In the genomic region with DNA sequence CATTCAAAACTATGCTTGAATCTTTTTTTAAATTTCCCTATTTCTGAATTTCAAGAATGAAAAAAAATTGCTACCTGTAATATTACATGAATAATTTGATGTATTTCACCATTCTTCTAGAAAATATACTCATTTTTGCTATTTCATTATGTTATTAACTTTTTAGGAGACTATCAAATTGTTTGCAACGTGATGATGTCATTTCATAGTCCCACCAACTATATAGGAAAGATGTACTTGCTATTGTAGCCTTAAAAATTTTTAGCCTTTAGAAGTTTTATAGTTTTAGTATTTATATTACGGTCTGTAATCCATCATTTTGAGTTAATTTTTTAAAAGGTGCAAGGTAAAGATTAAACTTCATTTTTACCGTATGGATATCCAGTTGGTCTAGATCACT, we compare ENCODE assay signal across 31 cellular contexts.
"Had no signal": no experiment of that assay in that cellular context is flagged by ENCODE, and none has a peak within 500 bp of the region (broad histone marks: within the 10 kb centered on the region; RNA-seq: fewer than 3 reads in every experiment).

No MANE protein-coding gene starts in this region.

- H3K9me3 ChIP-seq: ovary, psoas muscle, spleen, suprapubic skin, testis, tibial artery, transverse colon, upper lobe of right lung, uterus had no signal

- H2AFZ ChIP-seq: neural progenitor cell, parathyroid adenoma had no signal

- DNase-seq: natural killer cell; occipital lobe; ovary; posterior cingulate gyrus; psoas muscle; right cardiac atrium; spleen; stimulated activated CD4-positive, alpha-beta T cell treated with anti-CD3 and anti-CD28 coated beads, Interleukin-12 subunit alpha, Interleukin-12 subunit beta, amount 100 ng/mL, for 4 hours; stimulated activated CD4-positive, alpha-beta T cell treated with anti-CD3 and anti-CD28 coated beads, Interleukin-1b, Interleukin-23, amount 100 ng/mL, for 48 hours; stimulated activated CD4-positive, alpha-beta T cell treated with anti-CD3 and anti-CD28 coated beads, Interleukin-4, amount 100 ng/mL, for 1 hour; stimulated activated CD4-positive, alpha-beta T cell treated with anti-CD3 and anti-CD28 coated beads, Interleukin-4, amount 100 ng/mL, for 4 hours; stimulated activated CD8-positive, alpha-beta memory T cell treated with anti-CD3 and anti-CD28 coated beads, Interleukin-4, amount 100 ng/mL, for 48 hours; stimulated activated naive CD4-positive, alpha-beta T cell; stimulated activated naive CD8-positive, alpha-beta T cell treated with anti-CD3 and anti-CD28 coated beads, Interleukin-15, amount 100 ng/mL, for 72 hours; stimulated activated naive CD8-positive, alpha-beta T cell treated with anti-CD3 and anti-CD28 coated beads, Interleukin-15, Interleukin-2, amounts not matched to agents 100 U/mL and 50 U/mL, for 24 hours; substantia nigra; testis; tibial artery; transverse colon; upper lobe of right lung; uterus had no signal

- H3K36me3 ChIP-seq: neural progenitor cell, ovary, spleen, suprapubic skin, tibial artery, transverse colon, upper lobe of right lung, uterus had no signal

- H3K4me3 Mint-ChIP-seq: natural killer cell; nephron; neural progenitor cell; stimulated activated memory B cell treated with anti-CD40 and anti-IgM and Interleukin-4, amounts not matched to agents 10 μg/mL and 1 μg/mL and 100 μg/mL, for 72 hours; stimulated activated naive CD8-positive, alpha-beta T cell treated with anti-CD3 and anti-CD28 coated beads, Interleukin-15, amount 100 ng/mL, for 72 hours; type B pancreatic cell had no signal

- H3K4me1 ChIP-seq: parathyroid adenoma, psoas muscle, suprapubic skin, testis, tibial artery, transverse colon, upper lobe of right lung, uterus had no signal

- H3K4me3 ChIP-seq: neural progenitor cell, ovary, psoas muscle, skin epidermis, smooth muscle cell, spleen, suprapubic skin, testis, tibial artery, transverse colon, upper lobe of right lung, uterus had no signal

- H3K27me3 ChIP-seq: neural progenitor cell, ovary, spleen, suprapubic skin, testis, tibial artery, transverse colon, upper lobe of right lung, uterus had no signal

- H3K9ac ChIP-seq: neural progenitor cell, parathyroid adenoma had no signal

- H3K27ac ChIP-seq: neural progenitor cell, ovary, parathyroid adenoma, psoas muscle, skin epidermis, spleen, suprapubic skin, testis, tibial artery, transverse colon, upper lobe of right lung, uterus had no signal

- H3K27ac Mint-ChIP-seq: natural killer cell; nephron; neural progenitor cell; progenitor cell of endocrine pancreas; stimulated activated memory B cell treated with anti-CD40 and anti-IgM and Interleukin-4, amounts not matched to agents 10 μg/mL and 1 μg/mL and 100 μg/mL, for 72 hours; stimulated activated naive CD8-positive, alpha-beta T cell treated with anti-CD3 and anti-CD28 coated beads, Interleukin-15, amount 100 ng/mL, for 72 hours; type B pancreatic cell had no signal

- H3K36me3 Mint-ChIP-seq: natural killer cell; neural progenitor cell; stimulated activated memory B cell treated with anti-CD40 and anti-IgM and Interleukin-4, amounts not matched to agents 10 μg/mL and 1 μg/mL and 100 μg/mL, for 72 hours; type B pancreatic cell had no signal

- H3K4me2 ChIP-seq: neural progenitor cell, smooth muscle cell had no signal

- ATAC-seq: natural killer cell; psoas muscle; right cardiac atrium; sciatic nerve; stimulated activated memory B cell treated with anti-CD40 and anti-IgM and Interleukin-4, amounts not matched to agents 10 μg/mL and 1 μg/mL and 100 μg/mL, for 72 hours; stimulated activated naive CD8-positive, alpha-beta T cell treated with anti-CD3 and anti-CD28 coated beads, Interleukin-15, amount 100 ng/mL, for 72 hours; stimulated activated naive CD8-positive, alpha-beta T cell treated with anti-CD3 and anti-CD28 coated beads, Interleukin-15, Interleukin-2, amounts not matched to agents 100 U/mL and 50 U/mL, for 24 hours; upper lobe of right lung had no signal

- H3K79me2 ChIP-seq: parathyroid adenoma had no signal

- H3K27me3 Mint-ChIP-seq: progenitor cell of endocrine pancreas; stimulated activated memory B cell treated with anti-CD40 and anti-IgM and Interleukin-4, amounts not matched to agents 10 μg/mL and 1 μg/mL and 100 μg/mL, for 72 hours; stimulated activated naive CD8-positive, alpha-beta T cell treated with anti-CD3 and anti-CD28 coated beads, Interleukin-15, amount 100 ng/mL, for 72 hours; type B pancreatic cell had no signal

- H3K9me3 Mint-ChIP-seq: natural killer cell; nephron; neural progenitor cell; stimulated activated memory B cell treated with anti-CD40 and anti-IgM and Interleukin-4, amounts not matched to agents 10 μg/mL and 1 μg/mL and 100 μg/mL, for 72 hours; type B pancreatic cell had no signal

- H3K4me1 Mint-ChIP-seq: nephron, neural progenitor cell had no signal
